Comparison of ENCODE assay signal across 23 cellular contexts in genomic region chr17:49970498-49970897, GRCh38. TPM values are rescaled to one million over a fixed set of nuclear protein-coding genes. Genes with fewer than 3 reads are reported as not detected.
DNase-seq lines count a peak whose midpoint lies in the region; ATAC-seq and TF ChIP-seq lines count a peak whose summit lies in the region.
"Had no signal": no experiment of that assay in that cellular context is flagged by ENCODE, and none has a peak within 500 bp of the region (broad histone marks: within the 10 kb centered on the region; RNA-seq: fewer than 3 reads in every experiment).

No MANE protein-coding gene starts in this region.

- no peak overlapping the region for H3K27ac ChIP-seq in CD4-positive, alpha-beta T cell (ENCODE audit: low read depth, low read length)
- no peak overlapping the region for H3K27ac ChIP-seq in naive thymus-derived CD4-positive, alpha-beta T cell (ENCODE audit: low read depth, low read length)
- H3K27ac ChIP-seq: BLaER1 treated with 17β-estradiol and CSF1 and Interleukin-3, amounts not matched to agents 10 nM and 100 nM; cardiac muscle cell; neutrophil; suprapubic skin had no signal

- ATAC-seq in CD4-positive, alpha-beta T cell (ENCODE audit: poor library complexity) = no peak
- no peak for ATAC-seq in activated B cell treated with CpG ODN at 0.5 μM for 24 hours (ENCODE audit: low read depth)
- ATAC-seq in naive thymus-derived CD4-positive, alpha-beta T cell = no peak
- no peak for ATAC-seq in HG02885 (IDR thresholded peaks at IDR 0.05; ENCODE audit: poor library complexity, unreplicated experiment)
- ATAC-seq: activated CD4-positive, CD25-positive, alpha-beta regulatory T cell treated with anti-CD3 and anti-CD28 coated beads, Interleukin-2, amount 50 U/mL, for 24 hours; GM12878 had no signal

- CTCF ChIA-PET in CD4-positive, alpha-beta T cell (lab: Charles Lee) = no interaction called here
- CTCF ChIA-PET in activated B cell treated with CpG ODN at 0.5 μM for 24 hours (lab: Charles Lee) = interaction anchor here (1.1 to 1.2 kb wide), 2 partner anchors 18 to 26 kb away, joined by 4 read pairs; no protein-coding TSS in a partner anchor
- CTCF ChIA-PET in naive thymus-derived CD4-positive, alpha-beta T cell (lab: Charles Lee) = interaction anchor here (1.3 kb wide), 1 partner anchor 26 kb away, joined by 5 read pairs; no protein-coding TSS in a partner anchor

- peaks cover 74% of the 10 kb centered on the region for H3K27me3 ChIP-seq in CD4-positive, alpha-beta T cell (ENCODE audit: control insufficient read depth, insufficient read depth, low read length)
- H3K27me3 ChIP-seq in naive thymus-derived CD4-positive, alpha-beta T cell (ENCODE audit: control insufficient read depth in 2 of 2, insufficient read depth in 2 of 2, low read length in 2 of 2) = peaks cover 3 to 23% of the 10 kb centered on the region in 2 donors

- H3K4me3 ChIP-seq in naive thymus-derived CD4-positive, alpha-beta T cell (ENCODE audit: low read length) = no peak overlapping the region
- no peak overlapping the region for H3K4me3 ChIP-seq in foreskin fibroblast (ENCODE audit: low read depth in 1 of 2, low read length in 2 of 2)
- H3K4me3 ChIP-seq: BLaER1 treated with 17β-estradiol and CSF1 and Interleukin-3, amounts not matched to agents 10 nM and 100 nM; cardiac muscle cell; GM12878; smooth muscle cell had no signal

- peaks cover 2% of the 10 kb centered on the region for H3K36me3 Mint-ChIP-seq in activated CD4-positive, alpha-beta T cell treated with anti-CD3 and anti-CD28 coated beads, Interleukin-2, amount 10 ng/mL, durations not matched to agents 24 days and 14 days (ENCODE audit: low read depth)
- no peaks in the 10 kb centered on the region for H3K36me3 Mint-ChIP-seq in CD4-positive, alpha-beta T cell (ENCODE audit: low read depth)
- H3K36me3 Mint-ChIP-seq in activated B cell treated with CpG ODN at 0.5 μM for 24 hours (ENCODE audit: low read depth) = no peaks in the 10 kb centered on the region
- peaks cover 0 to 3% (median 0%) of the 10 kb centered on the region in 5 donors for H3K36me3 Mint-ChIP-seq in naive thymus-derived CD4-positive, alpha-beta T cell

- POLR2A ChIA-PET in CD4-positive, alpha-beta T cell (lab: Charles Lee) = no interaction called here
- POLR2A ChIA-PET in activated B cell treated with CpG ODN at 0.5 μM for 24 hours (lab: Charles Lee) = interaction anchor here (0.6 kb wide), 1 partner anchor 10 kb away, joined by 3 read pairs; no protein-coding TSS in a partner anchor
- POLR2A ChIA-PET in naive thymus-derived CD4-positive, alpha-beta T cell (lab: Charles Lee) = interaction anchor here (0.8 kb wide), 1 partner anchor 23 kb away, joined by 7 read pairs; no protein-coding TSS in a partner anchor

- peak overlapping the region; percentile 57 for H3K4me3 Mint-ChIP-seq in activated CD4-positive, alpha-beta T cell treated with anti-CD3 and anti-CD28 coated beads, Interleukin-2, amount 10 ng/mL, durations not matched to agents 24 days and 14 days
- peak overlapping the region; percentile 89 for H3K4me3 Mint-ChIP-seq in CD4-positive, alpha-beta T cell
- peak overlapping the region; percentile 25 for H3K4me3 Mint-ChIP-seq in activated B cell treated with CpG ODN at 0.5 μM for 24 hours
- H3K4me3 Mint-ChIP-seq in naive thymus-derived CD4-positive, alpha-beta T cell = peak overlapping the region; percentile 82 to 94 (median 90)

- no peak for DNase-seq in activated CD4-positive, alpha-beta T cell treated with anti-CD3 and anti-CD28 coated beads, Interleukin-2, amount 10 ng/mL, durations not matched to agents 24 days and 14 days
- DNase-seq in activated CD4-positive, alpha-beta T cell treated with anti-CD3 and anti-CD28 coated beads for 4 hours = no peak
- no peak for DNase-seq in CD4-positive, alpha-beta T cell
- no peak for DNase-seq in activated B cell treated with CpG ODN at 0.5 μM for 24 hours
- no peak for DNase-seq in naive thymus-derived CD4-positive, alpha-beta T cell
- no peak for DNase-seq in foreskin fibroblast
- DNase-seq in SIG-M5 (lab: John Stamatoyannopoulos, UW) = no peak
- DNase-seq: dermis blood vessel endothelial cell; NCI-H1436 treated with DMSO at 0.1 percent for 48 hours; NCI-H2171 treated with DMSO at 0.1 percent for 48 hours; NCI-H774; OCI-M1; stimulated activated CD4-positive, alpha-beta T cell treated with anti-CD3 and anti-CD28 coated beads, Interleukin-4, amount 100 ng/mL, for 24 hours had no signal

- no peak overlapping the region for H3K27ac Mint-ChIP-seq in activated CD4-positive, alpha-beta T cell treated with anti-CD3 and anti-CD28 coated beads, Interleukin-2, amount 10 ng/mL, durations not matched to agents 24 days and 14 days
- no peak overlapping the region for H3K27ac Mint-ChIP-seq in CD4-positive, alpha-beta T cell
- no peak overlapping the region for H3K27ac Mint-ChIP-seq in activated B cell treated with CpG ODN at 0.5 μM for 24 hours
- peak overlapping the region in 1 of 9 donors; percentile 67 for H3K27ac Mint-ChIP-seq in naive thymus-derived CD4-positive, alpha-beta T cell

- no peaks in the 10 kb centered on the region for H3K36me3 ChIP-seq in naive thymus-derived CD4-positive, alpha-beta T cell (ENCODE audit: control insufficient read depth in 2 of 3, insufficient read depth in 3 of 3, low read length in 3 of 3)
- H3K36me3 ChIP-seq: BLaER1 treated with 17β-estradiol and CSF1 and Interleukin-3, amounts not matched to agents 10 nM and 100 nM; cardiac muscle cell; HAP-1; neutrophil; suprapubic skin had no signal

- no peak for TF ChIP-seq CTCF in CD4-positive, alpha-beta T cell (IDR thresholded peaks at IDR 0.05)
- TF ChIP-seq CTCF in activated B cell treated with CpG ODN at 0.5 μM for 24 hours (IDR thresholded peaks at IDR 0.05) (no peak), foreskin fibroblast (IDR thresholded peaks at IDR 0.05; ENCODE audit: low read depth, low read length) (no peak)

- peaks cover 90% of the 10 kb centered on the region for H3K27me3 Mint-ChIP-seq in activated CD4-positive, alpha-beta T cell treated with anti-CD3 and anti-CD28 coated beads, Interleukin-2, amount 10 ng/mL, durations not matched to agents 24 days and 14 days
- H3K27me3 Mint-ChIP-seq in CD4-positive, alpha-beta T cell = peaks cover 88% of the 10 kb centered on the region
- H3K27me3 Mint-ChIP-seq in activated B cell treated with CpG ODN at 0.5 μM for 24 hours = peaks cover 76% of the 10 kb centered on the region
- peaks cover 55 to 93% (median 61%) of the 10 kb centered on the region in 5 donors for H3K27me3 Mint-ChIP-seq in naive thymus-derived CD4-positive, alpha-beta T cell

- intact Hi-C loops in activated CD4-positive, alpha-beta T cell treated with anti-CD3 and anti-CD28 coated beads, Interleukin-2, amount 10 ng/mL, durations not matched to agents 24 days and 14 days (cut with micrococcal nuclease) = no loop called here
- intact Hi-C loops in CD4-positive, alpha-beta T cell (cut with DNase I, micrococcal nuclease) = no loop called here
- intact Hi-C loops in activated B cell treated with CpG ODN at 0.5 μM for 24 hours (cut with micrococcal nuclease) = no loop called here
- intact Hi-C loops in naive thymus-derived CD4-positive, alpha-beta T cell (cut with micrococcal nuclease) = no loop called here

- H3K4me1 Mint-ChIP-seq in activated CD4-positive, alpha-beta T cell treated with anti-CD3 and anti-CD28 coated beads, Interleukin-2, amount 10 ng/mL, durations not matched to agents 24 days and 14 days = peaks cover 18% of the 10 kb centered on the region
- peaks cover 53% of the 10 kb centered on the region for H3K4me1 Mint-ChIP-seq in CD4-positive, alpha-beta T cell (ENCODE audit: low read depth)
- peaks cover 30% of the 10 kb centered on the region for H3K4me1 Mint-ChIP-seq in activated B cell treated with CpG ODN at 0.5 μM for 24 hours
- H3K4me1 Mint-ChIP-seq in naive thymus-derived CD4-positive, alpha-beta T cell = peaks cover 15 to 60% (median 39%) of the 10 kb centered on the region in 7 donors

- no peaks in the 10 kb centered on the region for H3K9me3 Mint-ChIP-seq in activated CD4-positive, alpha-beta T cell treated with anti-CD3 and anti-CD28 coated beads, Interleukin-2, amount 10 ng/mL, durations not matched to agents 24 days and 14 days
- H3K9me3 Mint-ChIP-seq in CD4-positive, alpha-beta T cell = no peaks in the 10 kb centered on the region
- no peaks in the 10 kb centered on the region for H3K9me3 Mint-ChIP-seq in activated B cell treated with CpG ODN at 0.5 μM for 24 hours
- H3K9me3 Mint-ChIP-seq in naive thymus-derived CD4-positive, alpha-beta T cell = peaks cover 0 to 13% (median 4%) of the 10 kb centered on the region in 11 donors

- no peaks in the 10 kb centered on the region for H3K9me3 ChIP-seq in CD4-positive, alpha-beta T cell (ENCODE audit: control insufficient read depth, low read length)
- H3K9me3 ChIP-seq in naive thymus-derived CD4-positive, alpha-beta T cell (ENCODE audit: control insufficient read depth in 2 of 3, low read length in 3 of 3) = no peaks in the 10 kb centered on the region
- H3K9me3 ChIP-seq: HAP-1, neutrophil, suprapubic skin had no signal

- peaks cover 9 to 21% of the 10 kb centered on the region in 2 donors for H3K4me1 ChIP-seq in naive thymus-derived CD4-positive, alpha-beta T cell (ENCODE audit: control insufficient read depth in 2 of 2, insufficient read depth in 2 of 2, low read length in 2 of 2)

RNA-seq across cellular contexts. Expression of gene DLX4, which starts 1.5 kb away (rescaled TPM):
- 0.21 TPM in 1 of 2 replicates, not detected in the other for total RNA-seq in activated CD4-positive, alpha-beta T cell treated with anti-CD3 and anti-CD28 coated beads, Interleukin-2, amount 10 ng/mL, durations not matched to agents 24 days and 14 days
- under 1 TPM; 0.59 to 0.85 TPM for total RNA-seq in CD4-positive, alpha-beta T cell
- total RNA-seq in activated B cell treated with CpG ODN at 0.5 μM for 24 hours = 0.42 TPM in 2 replicates
- total RNA-seq in naive thymus-derived CD4-positive, alpha-beta T cell = 1 to 10 TPM in 2 of 5 experiments, under 1 TPM in 3; 0.34 to 1.6 (median 0.74) TPM
- polyA plus RNA-seq in naive thymus-derived CD4-positive, alpha-beta T cell = not detected
- total RNA-seq: dermis blood vessel endothelial cell, fibroblast of villous mesenchyme, smooth muscle cell had no signal

RNA-seq across cellular contexts. Expression of gene DLX3, which starts 24.5 kb away (rescaled TPM):
- 0.12 TPM in 1 of 2 replicates, not detected in the other for total RNA-seq in activated CD4-positive, alpha-beta T cell treated with anti-CD3 and anti-CD28 coated beads, Interleukin-2, amount 10 ng/mL, durations not matched to agents 24 days and 14 days
- not detected for total RNA-seq in CD4-positive, alpha-beta T cell
- total RNA-seq in activated B cell treated with CpG ODN at 0.5 μM for 24 hours = not detected in 2 replicates
- total RNA-seq in naive thymus-derived CD4-positive, alpha-beta T cell = not detected
- not detected for polyA plus RNA-seq in naive thymus-derived CD4-positive, alpha-beta T cell
- total RNA-seq: dermis blood vessel endothelial cell, fibroblast of villous mesenchyme, GM12878 had no signal
- polyA plus RNA-seq: GM12878 had no signal

Comparison
In these comparisons a context has a peak if more than half of its experiments do, and no peak if none do; other contexts are left out.
1. H3K4me3 Mint-ChIP-seq: peak in every context shown above with its lines; median percentile 90 in naive thymus-derived CD4-positive, alpha-beta T cell; 89 in CD4-positive, alpha-beta T cell; 57 in activated CD4-positive, alpha-beta T cell treated with anti-CD3 and anti-CD28 coated beads, Interleukin-2, amount 10 ng/mL, durations not matched to agents 24 days and 14 days; 25 in activated B cell treated with CpG ODN at 0.5 μM for 24 hours.